In the genomic region with DNA sequence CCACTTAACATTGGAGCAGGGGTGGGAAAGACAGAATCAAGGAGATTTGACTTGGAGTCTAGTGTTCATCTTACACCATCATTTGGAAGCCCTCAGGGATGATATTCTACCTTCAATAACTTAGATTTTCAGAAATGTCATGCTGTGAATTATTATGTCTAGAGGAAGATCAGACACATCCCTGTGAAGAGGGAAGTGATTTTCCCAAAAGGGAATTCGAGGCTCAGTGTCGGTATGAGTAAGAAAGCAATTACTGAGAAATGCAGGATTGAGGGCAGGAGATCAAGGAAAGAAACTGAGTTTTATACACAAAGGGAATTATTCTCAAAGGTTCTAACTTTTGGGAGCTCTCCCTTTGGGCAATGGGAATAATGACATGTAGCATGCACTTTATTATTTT, we compare ENCODE assay signal across 28 cellular contexts.
"Had no signal": no experiment of that assay in that cellular context is flagged by ENCODE, and none has a peak within 500 bp of the region (broad histone marks: within the 10 kb centered on the region; RNA-seq: fewer than 3 reads in every experiment).

No MANE protein-coding gene starts in this region.

- FAIRE-seq: small intestine, urothelium cell line had no signal

- H3K9ac ChIP-seq: neural progenitor cell, parathyroid adenoma had no signal

- H3K4me2 ChIP-seq: neural progenitor cell had no signal

- DNase-seq: naive thymus-derived CD4-positive, alpha-beta T cell; nephron progenitor cell; occipital lobe; ovary; posterior cingulate gyrus; psoas muscle; right cardiac atrium; right lobe of liver; sigmoid colon; small intestine; stimulated activated CD4-positive, alpha-beta T cell treated with anti-CD3 and anti-CD28 coated beads, Interleukin-15, amount 100 ng/mL, for 24 hours; stimulated activated CD4-positive, alpha-beta T cell treated with anti-CD3 and anti-CD28 coated beads, Interleukin-2, amount 100 ng/mL, for 24 hours; stimulated activated CD4-positive, alpha-beta T cell treated with anti-CD3 and anti-CD28 coated beads, Interleukin-2, amount 100 ng/mL, for 48 hours; stimulated activated CD4-positive, alpha-beta T cell treated with anti-CD3 and anti-CD28 coated beads, Interleukin-4, amount 100 ng/mL, for 24 hours; stimulated activated naive B cell treated with anti-CD40 and anti-IgM and Interleukin-4, amounts not matched to agents 10 μg/mL and 1 μg/mL and 100 μg/mL, for 72 hours; stimulated activated naive CD4-positive, alpha-beta T cell treated with Interleukin-2 at 50 U/mL for 16 hours; stomach; thyroid gland; trophoblast cell; upper lobe of left lung had no signal

- H3K4me1 ChIP-seq: neural progenitor cell, parathyroid adenoma, psoas muscle, right lobe of liver, sigmoid colon, stomach, thyroid gland, tibial nerve, upper lobe of left lung, vagina had no signal

- ATAC-seq: naive thymus-derived CD4-positive, alpha-beta T cell; natural killer cell treated with Interleukin-12 subunit alpha and Interleukin-12 subunit beta and Interleukin-15 and Interleukin-18, amount 100 ng/mL, for 72 hours; psoas muscle; right cardiac atrium; right lobe of liver; stimulated activated effector memory CD8-positive, alpha-beta T cell treated with anti-CD3 and anti-CD28 coated beads, Interleukin-12 subunit alpha, Interleukin-12 subunit beta, amount 100 ng/mL, for 72 hours; stimulated activated naive B cell treated with anti-CD40 and anti-IgM and Interleukin-4, amounts not matched to agents 10 μg/mL and 1 μg/mL and 100 μg/mL, for 72 hours had no signal

- H3K27me3 ChIP-seq: neural progenitor cell, ovary, right lobe of liver, sigmoid colon, stomach, thyroid gland, tibial nerve, upper lobe of left lung, vagina had no signal

- H3K27ac ChIP-seq: neural progenitor cell, ovary, parathyroid adenoma, psoas muscle, right lobe of liver, sigmoid colon, stomach, thoracic aorta, thyroid gland, tibial nerve, upper lobe of left lung, vagina had no signal

- H3K79me2 ChIP-seq: parathyroid adenoma had no signal

- H3K36me3 ChIP-seq: neural progenitor cell, ovary, right lobe of liver, sigmoid colon, stomach, thoracic aorta, thyroid gland, tibial nerve, upper lobe of left lung, vagina had no signal

- H3K4me3 ChIP-seq: neural progenitor cell, ovary, psoas muscle, right lobe of liver, sigmoid colon, stomach, thoracic aorta, thyroid gland, tibial nerve, upper lobe of left lung, vagina had no signal

- H3K9me3 ChIP-seq: ovary, psoas muscle, right lobe of liver, sigmoid colon, stomach, thoracic aorta, thyroid gland, tibial nerve, upper lobe of left lung, vagina had no signal

- H2AFZ ChIP-seq: neural progenitor cell, parathyroid adenoma had no signal
